19 cellular contexts compared by ENCODE assay signal in genomic region chr2:221836091-221836490, GRCh38.
"Had no signal": no experiment of that assay in that cellular context is flagged by ENCODE, and none has a peak within 500 bp of the region (broad histone marks: within the 10 kb centered on the region; RNA-seq: fewer than 3 reads in every experiment).

No MANE protein-coding gene starts in this region.

- H3K4me3 ChIP-seq: lower lobe of right lung had no signal

- H3K9me3 ChIP-seq: lower lobe of right lung, neutrophil had no signal

- H3K27me3 ChIP-seq: neutrophil had no signal

- H3K36me3 ChIP-seq: lower lobe of right lung, neutrophil had no signal

- H3K79me2 ChIP-seq: parathyroid adenoma had no signal

- DNase-seq: activated CD4-positive, alpha-beta T cell treated with anti-CD3 and anti-CD28 coated beads, Interleukin-2, amount 10 ng/mL, durations not matched to agents 24 days and 14 days; activated CD4-positive, CD25-positive, alpha-beta regulatory T cell; activated CD8-positive, alpha-beta memory T cell treated with anti-CD3 and anti-CD28 coated beads, Interleukin-2, amount 50 U/mL, for 4 hours; activated CD8-positive, alpha-beta T cell treated with anti-CD3 and anti-CD28 coated beads, Interleukin-2, amount 10 ng/mL, durations not matched to agents 7 days and 5 days; activated gamma-delta T cell treated with Interleukin-2 at 50 U/mL for 16 hours; activated T-cell treated with anti-CD3 and anti-CD28 coated beads, Interleukin-2, amount 50 U/mL, for 48 hours; cerebellar nuclear complex; effector memory CD4-positive, alpha-beta T cell; left colon; lower lobe of right lung; naive thymus-derived CD8-positive, alpha-beta T cell; retina; stimulated activated CD4-positive, alpha-beta T cell treated with anti-CD3 and anti-CD28 coated beads, Interleukin-15, amount 100 ng/mL, for 24 hours; stimulated activated CD4-positive, alpha-beta T cell treated with anti-CD3 and anti-CD28 coated beads, Interleukin-4, amount 100 ng/mL, for 1 hour; stimulated activated naive B cell treated with anti-CD40 and anti-IgM and Interleukin-4, amounts not matched to agents 10 μg/mL and 1 μg/mL and 100 μg/mL, for 72 hours; trophoblast cell had no signal

- ATAC-seq: activated CD8-positive, alpha-beta T cell treated with anti-CD3 and anti-CD28 coated beads, Interleukin-2, amount 10 ng/mL, durations not matched to agents 7 days and 5 days; left colon; lower lobe of right lung; naive thymus-derived CD8-positive, alpha-beta T cell; stimulated activated naive B cell treated with anti-CD40 and anti-IgM and Interleukin-4, amounts not matched to agents 10 μg/mL and 1 μg/mL and 100 μg/mL, for 72 hours had no signal

- H3K27ac ChIP-seq: lower lobe of right lung, neutrophil, parathyroid adenoma had no signal

- H2AFZ ChIP-seq: parathyroid adenoma had no signal

- H3K4me1 ChIP-seq: lower lobe of right lung, parathyroid adenoma had no signal

- H3K9ac ChIP-seq: parathyroid adenoma had no signal

- FAIRE-seq: islet of Langerhans had no signal
